In the genomic region with DNA sequence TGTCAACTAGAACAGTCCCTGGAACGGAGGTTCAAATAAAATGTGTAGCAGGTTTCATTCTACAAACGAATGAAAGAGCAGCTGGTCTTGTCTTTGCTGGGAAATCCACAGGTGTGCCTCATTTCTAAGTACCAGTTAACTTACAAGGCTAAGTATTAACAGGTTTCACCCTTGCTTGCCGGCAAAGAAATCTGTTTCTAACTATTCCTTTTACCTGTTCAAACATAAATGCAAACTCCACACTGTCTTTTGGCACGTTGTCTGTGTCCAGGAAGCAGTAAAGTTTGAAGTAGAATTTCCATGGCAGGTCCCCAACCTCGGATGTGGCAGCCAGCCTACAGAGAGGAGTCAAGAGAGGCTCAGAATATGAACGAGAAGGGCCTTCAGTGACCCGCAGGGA, we compare ENCODE assay signal across 16 cellular contexts.
DNase-seq lines count a peak whose midpoint lies in the region; ATAC-seq and TF ChIP-seq lines count a peak whose summit lies in the region.
"Had no signal": no experiment of that assay in that cellular context is flagged by ENCODE, and none has a peak within 500 bp of the region (broad histone marks: within the 10 kb centered on the region; RNA-seq: fewer than 3 reads in every experiment).

No MANE protein-coding gene starts in this region.

- no peaks in the 10 kb centered on the region for H3K9me3 Mint-ChIP-seq in nephron
- H3K9me3 Mint-ChIP-seq: CD8-positive, alpha-beta T cell; HFFc6 had no signal

- peak overlapping the region; percentile 13 to 53 (median 38) for H3K27ac Mint-ChIP-seq in nephron
- H3K27ac Mint-ChIP-seq: CD8-positive, alpha-beta T cell; GM23338 had no signal

- no peak overlapping the region for H3K4me3 Mint-ChIP-seq in nephron
- H3K4me3 Mint-ChIP-seq: CD14-positive monocyte; CD8-positive, alpha-beta T cell; GM23338 had no signal

- H3K27ac ChIP-seq in VCaP: peak overlapping the region; percentile 70
- H3K27ac ChIP-seq: 22Rv1 had no signal

- TF ChIP-seq CTCF in VCaP (conservative IDR thresholded peaks at IDR 0.05): no peak
- TF ChIP-seq CTCF in nephron (IDR thresholded peaks at IDR 0.05; ENCODE audit: unreplicated experiment in 3 of 3): no peak

- H3K4me1 Mint-ChIP-seq in nephron: peaks cover 67% of the 10 kb centered on the region
- H3K4me1 Mint-ChIP-seq: CD14-positive monocyte, GM23338 had no signal

- no peak for ATAC-seq in GM19395 (IDR thresholded peaks at IDR 0.05; ENCODE audit: unreplicated experiment)
- no peak for ATAC-seq in HG03520 (IDR thresholded peaks at IDR 0.05; ENCODE audit: unreplicated experiment)
- ATAC-seq in GM19455 (IDR thresholded peaks at IDR 0.05; ENCODE audit: unreplicated experiment): no peak
- ATAC-seq: CD8-positive, alpha-beta T cell; GM12878; GM23338; HepG2 had no signal

- DNase-seq in NCI-H510A treated with DMSO at 0.1 percent for 48 hours (lab: John Stamatoyannopoulos, UW) (peak; percentile 40), NCI-H510A (lab: John Stamatoyannopoulos, UW) (no peak), DMS114 treated with DMSO at 0.1 percent for 48 hours (lab: John Stamatoyannopoulos, UW; ENCODE audit: unreplicated experiment) (no peak)
- DNase-seq: CD8-positive, alpha-beta T cell; COR-L47; HFFc6 had no signal

- peaks cover 75% of the 10 kb centered on the region for H3K36me3 Mint-ChIP-seq in nephron (ENCODE audit: low read depth)
- H3K36me3 Mint-ChIP-seq: CD8-positive, alpha-beta T cell had no signal

- peaks cover 3% of the 10 kb centered on the region for H3K27me3 Mint-ChIP-seq in nephron (ENCODE audit: low read depth)
